Comparison of ENCODE assay signal across 14 cellular contexts in genomic region chr4:89599026-89599425, GRCh38.
A peak's percentile ranks its signal among the peaks of the same experiment; 100 is the strongest.
DNase-seq lines count a peak whose midpoint lies in the region; ATAC-seq and TF ChIP-seq lines count a peak whose summit lies in the region.
"Had no signal": no experiment of that assay in that cellular context is flagged by ENCODE, and none has a peak within 500 bp of the region (broad histone marks: within the 10 kb centered on the region; RNA-seq: fewer than 3 reads in every experiment).

No MANE protein-coding gene starts in this region.

- no peak overlapping the region for H3K4me2 ChIP-seq in MM.1S (ENCODE audit: low read depth, low read length)
- H3K4me2 ChIP-seq: BLaER1 had no signal

- no peaks in the 10 kb centered on the region for H3K36me3 ChIP-seq in adipocyte (ENCODE audit: control insufficient read depth, insufficient read depth, low read length, severe bottlenecking)
- H3K36me3 ChIP-seq in MM.1S (replicated peaks; ENCODE audit: insufficient read depth, low read length) = no peaks in the 10 kb centered on the region
- H3K36me3 ChIP-seq: BLaER1, HAP-1 had no signal

- DNase-seq in adipocyte (ENCODE audit: low read depth) (peak; percentile 72), dedifferentiated amniotic fluid mesenchymal stem cell (ENCODE audit: extremely low spot score) (peak; percentile 24), fibroblast of mammary gland (ENCODE audit: low read depth) (peak; percentile 42), NCI-H524 treated with DMSO at 0.1 percent for 48 hours (lab: John Stamatoyannopoulos, UW) (no peak), NCI-H187 treated with DMSO at 0.1 percent for 48 hours (lab: John Stamatoyannopoulos, UW) (no peak), MM.1S (no peak)
- DNase-seq: CD8-positive, alpha-beta T cell; DND-41; GOT3 had no signal

- H3K4me3 ChIP-seq in adipocyte (ENCODE audit: low read length) (no peak overlapping the region), fibroblast of mammary gland (ENCODE audit: control insufficient read depth, low read depth, low read length) (no peak overlapping the region), MM.1S (ENCODE audit: low read length) (no peak overlapping the region)
- H3K4me3 ChIP-seq: BLaER1, HAP-1 had no signal

- TF ChIP-seq CTCF in fibroblast of mammary gland (conservative IDR thresholded peaks at IDR 0.05; ENCODE audit: control insufficient read depth, insufficient read depth, low read depth, low read length) (no peak), MM.1S (IDR thresholded peaks at IDR 0.05; ENCODE audit: low read length) (no peak)

- H3K9ac ChIP-seq in adipocyte (ENCODE audit: low read length) (no peak overlapping the region), MM.1S (ENCODE audit: low read length) (no peak overlapping the region)
- H3K9ac ChIP-seq: BLaER1 had no signal

- ATAC-seq in GM21360 (IDR thresholded peaks at IDR 0.05; ENCODE audit: unreplicated experiment) = no peak
- ATAC-seq: CD8-positive, alpha-beta T cell had no signal

- no peaks in the 10 kb centered on the region for H3K9me2 ChIP-seq in MM.1S (replicated peaks; ENCODE audit: insufficient read depth, low read length)

- H2AFZ ChIP-seq in MM.1S (ENCODE audit: low read length) = no peak overlapping the region

- no peaks in the 10 kb centered on the region for H3K27me3 ChIP-seq in adipocyte (replicated peaks; ENCODE audit: control insufficient read depth, insufficient read depth, low read length)
- H3K27me3 ChIP-seq in MM.1S (replicated peaks; ENCODE audit: insufficient read depth, low read length) = no peaks in the 10 kb centered on the region
- H3K27me3 ChIP-seq: BLaER1 had no signal

- no peaks in the 10 kb centered on the region for H3F3A ChIP-seq in MM.1S (ENCODE audit: insufficient read depth, low read length)

- no peaks in the 10 kb centered on the region for H3K79me2 ChIP-seq in MM.1S (ENCODE audit: low read length)

- H3K9me3 ChIP-seq in adipocyte (ENCODE audit: control insufficient read depth, low read length) (no peaks in the 10 kb centered on the region), MM.1S (replicated peaks; ENCODE audit: insufficient read depth, low read length) (no peaks in the 10 kb centered on the region)
- H3K9me3 ChIP-seq: BLaER1, Caco-2, HAP-1 had no signal

- no peak overlapping the region for H3K27ac ChIP-seq in MM.1S (ENCODE audit: low read length)
- H3K27ac ChIP-seq: BLaER1, C4-2B had no signal

- H3K4me1 ChIP-seq in adipocyte (ENCODE audit: control insufficient read depth, insufficient read depth, low read length) (peaks cover 8% of the 10 kb centered on the region), MM.1S (ENCODE audit: low read length) (no peaks in the 10 kb centered on the region)
- H3K4me1 ChIP-seq: BLaER1, Caco-2, HAP-1 had no signal

- no peaks in the 10 kb centered on the region for H4K20me1 ChIP-seq in MM.1S (ENCODE audit: insufficient read depth, low read length)
- H4K20me1 ChIP-seq: BLaER1 had no signal

Comparison
In these comparisons a context has a peak if more than half of its experiments do, and no peak if none do; other contexts are left out.
1. DNase-seq: peak in adipocyte (single experiment), dedifferentiated amniotic fluid mesenchymal stem cell (single experiment) and fibroblast of mammary gland (single experiment); none in NCI-H524 treated with DMSO at 0.1 percent for 48 hours (single experiment), NCI-H187 treated with DMSO at 0.1 percent for 48 hours (single experiment) and MM.1S (single experiment).